ENCODE assay signal across 29 cellular contexts in the genomic region with DNA sequence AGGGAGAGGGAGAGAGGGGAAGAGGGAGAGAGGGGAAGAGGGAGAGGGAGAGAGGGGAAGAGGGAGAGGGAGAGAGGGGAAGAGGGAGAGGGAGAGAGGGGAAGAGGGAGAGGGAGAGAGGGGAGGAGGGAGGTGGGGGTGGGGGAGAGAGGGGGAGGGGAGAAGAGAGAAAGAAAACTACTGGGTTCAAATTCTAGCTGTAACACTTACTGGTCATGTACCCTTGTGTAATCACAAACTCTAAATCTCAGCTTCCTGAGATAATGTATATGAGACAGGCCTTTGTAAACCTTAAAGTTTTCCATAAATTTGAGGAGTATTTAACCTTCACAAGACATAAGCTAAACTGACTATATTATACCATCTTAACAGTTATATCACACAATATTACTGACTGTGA.
"Had no signal": no experiment of that assay in that cellular context is flagged by ENCODE, and none has a peak within 500 bp of the region (broad histone marks: within the 10 kb centered on the region; RNA-seq: fewer than 3 reads in every experiment).

No MANE protein-coding gene starts in this region.

- H3K27me3 ChIP-seq: neural progenitor cell, ovary, stomach, thyroid gland, tibial nerve, upper lobe of left lung, uterus had no signal

- H3K4me3 ChIP-seq: neural progenitor cell, ovary, psoas muscle, skin epidermis, smooth muscle cell, stomach, thoracic aorta, thyroid gland, tibial nerve, upper lobe of left lung, uterus had no signal

- H3K9me3 ChIP-seq: ovary, psoas muscle, stomach, thoracic aorta, thyroid gland, tibial nerve, uterus had no signal

- H3K9ac ChIP-seq: neural progenitor cell, parathyroid adenoma had no signal

- H3K79me2 ChIP-seq: parathyroid adenoma had no signal

- H3K27me3 Mint-ChIP-seq: naive thymus-derived CD4-positive, alpha-beta T cell; progenitor cell of endocrine pancreas; stimulated activated naive B cell treated with anti-CD40 and anti-IgM and Interleukin-4, amounts not matched to agents 10 μg/mL and 1 μg/mL and 100 μg/mL, for 72 hours; stimulated activated naive CD8-positive, alpha-beta T cell treated with anti-CD3 and anti-CD28 coated beads, Interleukin-15, Interleukin-2, amounts not matched to agents 100 ng/mL and 50 ng/mL, for 24 hours had no signal

- H3K4me2 ChIP-seq: neural progenitor cell, smooth muscle cell had no signal

- H3K27ac Mint-ChIP-seq: naive thymus-derived CD4-positive, alpha-beta T cell; natural killer cell; nephron; neural progenitor cell; progenitor cell of endocrine pancreas; stimulated activated effector memory CD8-positive, alpha-beta T cell treated with anti-CD3 and anti-CD28 coated beads, Interleukin-12 subunit alpha, Interleukin-12 subunit beta, amount 100 ng/mL, for 72 hours; stimulated activated naive B cell treated with anti-CD40 and anti-IgM and Interleukin-4, amounts not matched to agents 10 μg/mL and 1 μg/mL and 100 μg/mL, for 72 hours; stimulated activated naive CD8-positive, alpha-beta T cell treated with anti-CD3 and anti-CD28 coated beads, Interleukin-15, Interleukin-2, amounts not matched to agents 100 ng/mL and 50 ng/mL, for 24 hours had no signal

- H3K27ac ChIP-seq: neural progenitor cell, ovary, parathyroid adenoma, psoas muscle, skin epidermis, stomach, thoracic aorta, thyroid gland, tibial nerve, upper lobe of left lung, uterus had no signal

- H2AFZ ChIP-seq: neural progenitor cell, parathyroid adenoma had no signal

- H3K36me3 Mint-ChIP-seq: natural killer cell had no signal

- H3K4me1 Mint-ChIP-seq: nephron; neural progenitor cell; stimulated activated effector memory CD8-positive, alpha-beta T cell treated with anti-CD3 and anti-CD28 coated beads, Interleukin-12 subunit alpha, Interleukin-12 subunit beta, amount 100 ng/mL, for 72 hours; stimulated activated naive B cell treated with anti-CD40 and anti-IgM and Interleukin-4, amounts not matched to agents 10 μg/mL and 1 μg/mL and 100 μg/mL, for 72 hours had no signal

- H3K4me1 ChIP-seq: neural progenitor cell, parathyroid adenoma, psoas muscle, stomach, thyroid gland, tibial nerve, upper lobe of left lung, uterus had no signal

- H3K36me3 ChIP-seq: neural progenitor cell, ovary, thoracic aorta, thyroid gland, tibial nerve, uterus had no signal

- ATAC-seq: naive thymus-derived CD4-positive, alpha-beta T cell; natural killer cell; psoas muscle; right cardiac atrium; sciatic nerve; stimulated activated effector memory CD8-positive, alpha-beta T cell treated with anti-CD3 and anti-CD28 coated beads, Interleukin-12 subunit alpha, Interleukin-12 subunit beta, amount 100 ng/mL, for 72 hours; stimulated activated naive B cell treated with anti-CD40 and anti-IgM and Interleukin-4, amounts not matched to agents 10 μg/mL and 1 μg/mL and 100 μg/mL, for 72 hours had no signal

- H3K4me3 Mint-ChIP-seq: naive thymus-derived CD4-positive, alpha-beta T cell; natural killer cell; nephron; neural progenitor cell; stimulated activated effector memory CD8-positive, alpha-beta T cell treated with anti-CD3 and anti-CD28 coated beads, Interleukin-12 subunit alpha, Interleukin-12 subunit beta, amount 100 ng/mL, for 72 hours; stimulated activated naive B cell treated with anti-CD40 and anti-IgM and Interleukin-4, amounts not matched to agents 10 μg/mL and 1 μg/mL and 100 μg/mL, for 72 hours; stimulated activated naive CD8-positive, alpha-beta T cell treated with anti-CD3 and anti-CD28 coated beads, Interleukin-15, Interleukin-2, amounts not matched to agents 100 ng/mL and 50 ng/mL, for 24 hours had no signal

- DNase-seq: naive thymus-derived CD4-positive, alpha-beta T cell; natural killer cell; occipital lobe; ovary; posterior cingulate gyrus; psoas muscle; right cardiac atrium; stimulated activated CD4-positive, alpha-beta T cell treated with anti-CD3 and anti-CD28 coated beads, Interleukin-15, amount 100 ng/mL, for 24 hours; stimulated activated CD4-positive, alpha-beta T cell treated with anti-CD3 and anti-CD28 coated beads, Interleukin-2, amount 100 ng/mL, for 24 hours; stimulated activated CD4-positive, alpha-beta T cell treated with anti-CD3 and anti-CD28 coated beads, Interleukin-2, amount 100 ng/mL, for 48 hours; stimulated activated CD4-positive, alpha-beta T cell treated with anti-CD3 and anti-CD28 coated beads, Interleukin-4, amount 100 ng/mL, for 24 hours; stimulated activated naive B cell treated with anti-CD40 and anti-IgM and Interleukin-4, amounts not matched to agents 10 μg/mL and 1 μg/mL and 100 μg/mL, for 72 hours; stimulated activated naive CD4-positive, alpha-beta T cell treated with Interleukin-2 at 50 U/mL for 16 hours; stomach; thyroid gland; trophoblast cell; upper lobe of left lung; uterus had no signal

- H3K9me3 Mint-ChIP-seq: natural killer cell; stimulated activated effector memory CD8-positive, alpha-beta T cell treated with anti-CD3 and anti-CD28 coated beads, Interleukin-12 subunit alpha, Interleukin-12 subunit beta, amount 100 ng/mL, for 72 hours had no signal
